ENCODE assay signal across 18 cellular contexts in genomic region chr10:73807471-73807870, GRCh38. TPM values are rescaled to one million over a fixed set of nuclear protein-coding genes. Genes with fewer than 3 reads are reported as not detected.
DNase-seq lines count a peak whose midpoint lies in the region; ATAC-seq and TF ChIP-seq lines count a peak whose summit lies in the region.
"Had no signal": no experiment of that assay in that cellular context is flagged by ENCODE, and none has a peak within 500 bp of the region (broad histone marks: within the 10 kb centered on the region; RNA-seq: fewer than 3 reads in every experiment).

No MANE protein-coding gene starts in this region.

- TF ChIP-seq EP300 in stomach (IDR thresholded peaks at IDR 0.05): no peak

- 94 to 98% (median 95%) methylated on average over 14 of the region's 14 CpGs for WGBS in stomach, 5 donors

- peaks cover 62% of the 10 kb centered on the region for H3K36me3 ChIP-seq in CD4-positive, CD25-positive, alpha-beta regulatory T cell (ENCODE audit: control insufficient read depth, insufficient read depth, low read length)
- H3K36me3 ChIP-seq in Loucy (ENCODE audit: insufficient read depth, low read length) (peaks cover 37% of the 10 kb centered on the region; the same call in 1 of the 2 replicates), stomach (peaks cover 58 to 68% (median 61%) of the 10 kb centered on the region in 4 donors)
- H3K36me3 ChIP-seq in naive thymus-derived CD4-positive, alpha-beta T cell (ENCODE audit: control insufficient read depth in 2 of 3, insufficient read depth in 3 of 3, low read length in 3 of 3): peaks cover 25 to 75% (median 32%) of the 10 kb centered on the region in 3 experiments

- no peak for ATAC-seq in activated T-cell treated with anti-CD3 and anti-CD28 coated beads, Interleukin-2, amount 50 U/mL, for 72 hours (replicated peaks in 1 of 2)
- no peak for ATAC-seq in CD4-positive, CD25-positive, alpha-beta regulatory T cell (ENCODE audit: low read depth in 2 of 2)
- ATAC-seq in naive thymus-derived CD4-positive, alpha-beta T cell: no peak

- H3K27ac ChIP-seq in CD4-positive, CD25-positive, alpha-beta regulatory T cell (ENCODE audit: insufficient read depth, low read length, poor library complexity, severe bottlenecking): no peak overlapping the region
- H3K27ac ChIP-seq in naive thymus-derived CD4-positive, alpha-beta T cell (ENCODE audit: low read depth, low read length): peak overlapping the region; percentile 28
- no peak overlapping the region for H3K27ac ChIP-seq in stomach
- H3K27ac ChIP-seq: KMS-11 had no signal

- CTCF ChIA-PET in naive thymus-derived CD4-positive, alpha-beta T cell (lab: Charles Lee): no interaction called here
- CTCF ChIA-PET in MCF 10A (lab: Yijun Ruan, JAX): interaction anchor here (1.1 kb wide), 1 partner anchor 41 kb away, joined by 3 read pairs; no protein-coding TSS in a partner anchor

- no peaks in the 10 kb centered on the region for H3K9me3 ChIP-seq in CD4-positive, CD25-positive, alpha-beta regulatory T cell (ENCODE audit: control insufficient read depth in 2 of 2, low read length in 2 of 2)
- H3K9me3 ChIP-seq in Loucy (ENCODE audit: insufficient read depth, low read depth, low read length): no peaks in the 10 kb centered on the region
- no peaks in the 10 kb centered on the region for H3K9me3 ChIP-seq in naive thymus-derived CD4-positive, alpha-beta T cell (ENCODE audit: control insufficient read depth in 2 of 3, low read length in 3 of 3)
- H3K9me3 ChIP-seq in stomach: no peaks in the 10 kb centered on the region

- peaks cover 26% of the 10 kb centered on the region; the same call in 1 of the 2 replicates for H3K79me2 ChIP-seq in Loucy (ENCODE audit: insufficient read depth, low read length)

- no peaks in the 10 kb centered on the region for H3K9me2 ChIP-seq in Loucy (replicated peaks; ENCODE audit: low read depth, low read length)

- DNase-seq in activated T-cell treated with anti-CD3 and anti-CD28 coated beads, Interleukin-2, amount 50 U/mL, for 72 hours: no peak
- no peak for DNase-seq in activated T-cell treated with anti-CD3 and anti-CD28 coated beads, Interleukin-2, amount 50 U/mL, for 48 hours
- DNase-seq in CD4-positive, CD25-positive, alpha-beta regulatory T cell: no peak
- no peak for DNase-seq in naive thymus-derived CD4-positive, alpha-beta T cell
- no peak for DNase-seq in superior temporal gyrus (ENCODE audit: extremely low spot score)
- no peak for DNase-seq in stomach
- no peak for DNase-seq in MCF 10A (ENCODE audit: unreplicated experiment)
- DNase-seq: CD4-positive, alpha-beta memory T cell; GF-D8; MM.1S; NCI-H1105; NCI-H187; NCI-H69; NK-92 treated with Interleukin-12 subunit alpha and Interleukin-12 subunit beta, amount 100 ng/mL, for 24 hours; OCI-M1; RPMI8226 had no signal

- no peak overlapping the region for H2AFZ ChIP-seq in Loucy (ENCODE audit: low read length)

- POLR2A ChIA-PET in naive thymus-derived CD4-positive, alpha-beta T cell (lab: Charles Lee): interaction anchor here (0.8 to 12.8 kb wide), 5 partner anchors 8 to 39 kb away, joined by 3 to 150 read pairs (median 42); partner anchors contain the start of genes CHCHD1 and ZSWIM8
- POLR2A ChIA-PET in MCF 10A (lab: Yijun Ruan, JAX): no interaction called here

- no peaks in the 10 kb centered on the region for H3K27me3 Mint-ChIP-seq in activated T-cell treated with anti-CD3 and anti-CD28 coated beads, Interleukin-2, amount 50 U/mL, for 72 hours (ENCODE audit: low read depth)
- H3K27me3 Mint-ChIP-seq in CD4-positive, CD25-positive, alpha-beta regulatory T cell: peaks cover 4% of the 10 kb centered on the region
- no peaks in the 10 kb centered on the region for H3K27me3 Mint-ChIP-seq in naive thymus-derived CD4-positive, alpha-beta T cell
- H3K27me3 Mint-ChIP-seq in MCF 10A (ENCODE audit: insufficient read depth, unreplicated experiment): no peaks in the 10 kb centered on the region
- H3K27me3 Mint-ChIP-seq: CD4-positive, alpha-beta memory T cell had no signal

- intact Hi-C loops in naive thymus-derived CD4-positive, alpha-beta T cell (cut with micrococcal nuclease): no loop called here
- intact Hi-C loops in stomach (cut with DNase I; ENCODE audit: low total_unique reads): no loop called here
- intact Hi-C loops in MCF 10A (cut with micrococcal nuclease): no loop called here

- no peak for TF ChIP-seq CTCF in Loucy (conservative IDR thresholded peaks at IDR 0.05; ENCODE audit: low read length)
- no peak for TF ChIP-seq CTCF in stomach (IDR thresholded peaks at IDR 0.05)
- TF ChIP-seq CTCF in MCF 10A (IDR thresholded peaks at IDR 0.05; ENCODE audit: unreplicated experiment): no peak

- H3K9me3 Mint-ChIP-seq in activated T-cell treated with anti-CD3 and anti-CD28 coated beads, Interleukin-2, amount 50 U/mL, for 72 hours: no peaks in the 10 kb centered on the region
- peaks cover 0 to 2% (median 0%) of the 10 kb centered on the region in 7 donors for H3K9me3 Mint-ChIP-seq in CD4-positive, CD25-positive, alpha-beta regulatory T cell
- H3K9me3 Mint-ChIP-seq in naive thymus-derived CD4-positive, alpha-beta T cell: peaks cover 0 to 4% (median 0%) of the 10 kb centered on the region in 11 donors
- H3K9me3 Mint-ChIP-seq in MCF 10A (ENCODE audit: unreplicated experiment): no peaks in the 10 kb centered on the region

- peaks cover 28 to 47% of the 10 kb centered on the region in 2 donors for H3K36me3 Mint-ChIP-seq in activated T-cell treated with anti-CD3 and anti-CD28 coated beads, Interleukin-2, amount 50 U/mL, for 72 hours (ENCODE audit: insufficient read depth in 2 of 2)
- H3K36me3 Mint-ChIP-seq in CD4-positive, CD25-positive, alpha-beta regulatory T cell: peaks cover 48% of the 10 kb centered on the region
- peaks cover 26 to 45% (median 37%) of the 10 kb centered on the region in 5 donors for H3K36me3 Mint-ChIP-seq in naive thymus-derived CD4-positive, alpha-beta T cell
- H3K36me3 Mint-ChIP-seq in MCF 10A (ENCODE audit: insufficient read depth, unreplicated experiment): peaks cover 54% of the 10 kb centered on the region

- H3K27ac Mint-ChIP-seq in activated T-cell treated with anti-CD3 and anti-CD28 coated beads, Interleukin-2, amount 50 U/mL, for 72 hours: peak overlapping the region; percentile 100
- no peak overlapping the region for H3K27ac Mint-ChIP-seq in CD4-positive, CD25-positive, alpha-beta regulatory T cell
- H3K27ac Mint-ChIP-seq in naive thymus-derived CD4-positive, alpha-beta T cell: peak overlapping the region in 6 of 9 donors; percentile 31 to 58 (median 42)
- no peak overlapping the region for H3K27ac Mint-ChIP-seq in MCF 10A (ENCODE audit: low read depth, unreplicated experiment)

- peaks cover 38% of the 10 kb centered on the region for H3K4me1 ChIP-seq in CD4-positive, CD25-positive, alpha-beta regulatory T cell (ENCODE audit: control insufficient read depth, insufficient read depth, low read length, poor library complexity, severe bottlenecking)
- peaks cover 25% of the 10 kb centered on the region for H3K4me1 ChIP-seq in Loucy (ENCODE audit: insufficient read depth, low read length, poor library complexity, severe bottlenecking)
- H3K4me1 ChIP-seq in naive thymus-derived CD4-positive, alpha-beta T cell (ENCODE audit: control insufficient read depth in 2 of 2, insufficient read depth in 2 of 2, low read length in 2 of 2): peaks cover 26 to 31% of the 10 kb centered on the region in 2 donors
- H3K4me1 ChIP-seq in stomach: peaks cover 13 to 63% (median 43%) of the 10 kb centered on the region in 4 donors

- no TSS peak for BruUV-seq in MCF 10A (replicated peaks; lab: Mats Ljungman, UMichigan)

- H3K4me1 Mint-ChIP-seq in activated T-cell treated with anti-CD3 and anti-CD28 coated beads, Interleukin-2, amount 50 U/mL, for 72 hours (ENCODE audit: low read depth): peaks cover 78% of the 10 kb centered on the region
- H3K4me1 Mint-ChIP-seq in CD4-positive, CD25-positive, alpha-beta regulatory T cell: peaks cover 0 to 57% (median 42%) of the 10 kb centered on the region in 4 donors
- peaks cover 36 to 66% (median 58%) of the 10 kb centered on the region in 7 donors for H3K4me1 Mint-ChIP-seq in naive thymus-derived CD4-positive, alpha-beta T cell
- peaks cover 11% of the 10 kb centered on the region for H3K4me1 Mint-ChIP-seq in MCF 10A (ENCODE audit: insufficient read depth, unreplicated experiment)

- peaks cover 10% of the 10 kb centered on the region for H4K20me1 ChIP-seq in Loucy (ENCODE audit: insufficient read depth, low read length, poor library complexity, severe bottlenecking)

- TF ChIP-seq POLR2A in stomach (IDR thresholded peaks at IDR 0.05): no peak

- peak overlapping the region; percentile 12 for H3K9ac ChIP-seq in Loucy (ENCODE audit: low read depth, low read length, poor library complexity, severe bottlenecking)
- H3K9ac ChIP-seq: KMS-11 had no signal

- H3K4me2 ChIP-seq in Loucy (ENCODE audit: low read depth, low read length, poor library complexity, severe bottlenecking): peak overlapping the region; percentile 8
- H3K4me2 ChIP-seq: KMS-11 had no signal

- H3F3A ChIP-seq in Loucy (ENCODE audit: low read depth): peaks cover 3% of the 10 kb centered on the region; the same call in 1 of the 2 replicates

- H3K27me3 ChIP-seq in CD4-positive, CD25-positive, alpha-beta regulatory T cell (ENCODE audit: control insufficient read depth, insufficient read depth, low read length): no peaks in the 10 kb centered on the region
- H3K27me3 ChIP-seq in Loucy (ENCODE audit: insufficient read depth, low read length, poor library complexity, severe bottlenecking): no peaks in the 10 kb centered on the region
- no peaks in the 10 kb centered on the region for H3K27me3 ChIP-seq in naive thymus-derived CD4-positive, alpha-beta T cell (ENCODE audit: control insufficient read depth in 2 of 2, insufficient read depth in 2 of 2, low read length in 2 of 2)
- H3K27me3 ChIP-seq in stomach: no peaks in the 10 kb centered on the region

- peak overlapping the region; percentile 8 to 60 for H3K4me3 Mint-ChIP-seq in activated T-cell treated with anti-CD3 and anti-CD28 coated beads, Interleukin-2, amount 50 U/mL, for 72 hours
- peak overlapping the region in 3 of 4 donors; percentile 21 to 62 (median 57) for H3K4me3 Mint-ChIP-seq in CD4-positive, CD25-positive, alpha-beta regulatory T cell
- peak overlapping the region in 6 of 10 donors; percentile 30 to 75 (median 62) for H3K4me3 Mint-ChIP-seq in naive thymus-derived CD4-positive, alpha-beta T cell
- no peak overlapping the region for H3K4me3 Mint-ChIP-seq in MCF 10A (ENCODE audit: unreplicated experiment)

- no peak overlapping the region for H3K4me3 ChIP-seq in CD4-positive, CD25-positive, alpha-beta regulatory T cell (ENCODE audit: low read depth, low read length)
- H3K4me3 ChIP-seq in Loucy (ENCODE audit: low read length, poor library complexity, severe bottlenecking) (no peak overlapping the region), stomach (peak overlapping the region in 2 of 4 donors; percentile 8 to 13)
- no peak overlapping the region for H3K4me3 ChIP-seq in naive thymus-derived CD4-positive, alpha-beta T cell (ENCODE audit: low read length)

RNA-seq across cellular contexts. Expression of gene NDST2, which starts 3.9 kb away (rescaled TPM):
- total RNA-seq in activated T-cell treated with anti-CD3 and anti-CD28 coated beads, Interleukin-2, amount 50 U/mL, for 72 hours: 100 to 1,000 TPM; 120 to 127 TPM
- total RNA-seq in CD4-positive, CD25-positive, alpha-beta regulatory T cell: 74.4 TPM
- 10 to 100 TPM; 20.6 to 28.5 (median 24.6) TPM for polyA plus RNA-seq in CD4-positive, CD25-positive, alpha-beta regulatory T cell
- total RNA-seq in naive thymus-derived CD4-positive, alpha-beta T cell: 100 to 1,000 TPM in 3 of 5 experiments, 10 to 100 TPM in 2; 74.2 to 117 (median 104) TPM
- 10 to 100 TPM; 23.1 to 34.3 TPM for polyA plus RNA-seq in naive thymus-derived CD4-positive, alpha-beta T cell
- total RNA-seq in stomach (10 to 100 TPM in 4 of 5 donors, 1 to 10 TPM in 1; 2.3 to 97.4 (median 16.7) TPM), MCF 10A (2022) (22.9 and 25.2 TPM in 2 replicates)
- 1 to 10 TPM; 3.5 to 9.8 (median 6.5) TPM for polyA plus RNA-seq in stomach

RNA-seq across cellular contexts. Expression of gene ZSWIM8, which starts 22.1 kb away (rescaled TPM):
- 10 to 100 TPM; 72.0 to 81.3 TPM for total RNA-seq in activated T-cell treated with anti-CD3 and anti-CD28 coated beads, Interleukin-2, amount 50 U/mL, for 72 hours
- 95.5 TPM for total RNA-seq in CD4-positive, CD25-positive, alpha-beta regulatory T cell
- polyA plus RNA-seq in CD4-positive, CD25-positive, alpha-beta regulatory T cell: 10 to 100 TPM in 3 of 4 donors, 1 to 10 TPM in 1; 6.0 to 14.9 (median 11.8) TPM
- total RNA-seq in naive thymus-derived CD4-positive, alpha-beta T cell: 100 to 1,000 TPM in 1 of 5 experiments, 10 to 100 TPM in 4; 70.9 to 102 (median 83.2) TPM
- 10 to 100 TPM in 1 of 2 donors, 1 to 10 TPM in 1; 9.9 to 27.9 TPM for polyA plus RNA-seq in naive thymus-derived CD4-positive, alpha-beta T cell
- 100 to 1,000 TPM in 3 of 5 donors, 10 to 100 TPM in 2; 43.4 to 325 (median 101) TPM for total RNA-seq in stomach
- 100 to 1,000 TPM in 1 of 3 donors, 10 to 100 TPM in 2; 53.4 to 121 (median 57.7) TPM for polyA plus RNA-seq in stomach
- 84.2 and 112 TPM in 2 replicates for total RNA-seq in MCF 10A (2022)

RNA-seq across cellular contexts. Expression of gene CHCHD1, which starts 25.6 kb away (rescaled TPM):
- total RNA-seq in activated T-cell treated with anti-CD3 and anti-CD28 coated beads, Interleukin-2, amount 50 U/mL, for 72 hours: 10 to 100 TPM; 22.5 to 23.5 TPM
- 6.3 TPM for total RNA-seq in CD4-positive, CD25-positive, alpha-beta regulatory T cell
- polyA plus RNA-seq in CD4-positive, CD25-positive, alpha-beta regulatory T cell: 10 to 100 TPM; 63.6 to 79.3 (median 70.0) TPM
- 10 to 100 TPM in 3 of 5 experiments, 1 to 10 TPM in 2; 5.6 to 31.4 (median 14.9) TPM for total RNA-seq in naive thymus-derived CD4-positive, alpha-beta T cell
- 10 to 100 TPM; 40.5 to 49.6 TPM for polyA plus RNA-seq in naive thymus-derived CD4-positive, alpha-beta T cell
- total RNA-seq in stomach (10 to 100 TPM in 3 of 5 donors, 1 to 10 TPM in 2; 1.3 to 51.0 (median 11.2) TPM), MCF 10A (2022) (13.1 and 19.5 TPM in 2 replicates)
- 10 to 100 TPM; 60.2 to 81.6 (median 69.9) TPM for polyA plus RNA-seq in stomach

Comparison
In these comparisons a context has a peak if more than half of its experiments do, and no peak if none do; other contexts are left out.
1. H3K27ac Mint-ChIP-seq: peak in activated T-cell treated with anti-CD3 and anti-CD28 coated beads, Interleukin-2, amount 50 U/mL, for 72 hours (single experiment) and naive thymus-derived CD4-positive, alpha-beta T cell (6 of 9); none in CD4-positive, CD25-positive, alpha-beta regulatory T cell (0 of 3) and MCF 10A (single experiment).